ENCODE assay signal across 8 cellular contexts in genomic region chr4:75630932-75631320, GRCh38. TPM values are rescaled to one million over a fixed set of nuclear protein-coding genes. Genes with fewer than 3 reads are reported as not detected.
DNase-seq lines count a peak whose midpoint lies in the region; ATAC-seq and TF ChIP-seq lines count a peak whose summit lies in the region.

No MANE protein-coding gene starts in this region.

- no peaks in the 10 kb centered on the region for H3K9me3 ChIP-seq in A673 (ENCODE audit: low read depth, low read length, poor library complexity, severe bottlenecking)
- H3K9me3 ChIP-seq in MM.1S (replicated peaks; ENCODE audit: insufficient read depth, low read length) = no peaks in the 10 kb centered on the region

- intact Hi-C loops in A673 (cut with micrococcal nuclease; ENCODE audit: unreplicated experiment) = no loop called here

- no peaks in the 10 kb centered on the region for H3K4me1 ChIP-seq in A673 (ENCODE audit: insufficient read depth, low read length, poor library complexity, severe bottlenecking)
- H3K4me1 ChIP-seq in MM.1S (ENCODE audit: low read length) = peaks cover 11% of the 10 kb centered on the region

- H3K4me1 Mint-ChIP-seq in effector memory CD8-positive, alpha-beta T cell (ENCODE audit: low read depth in 2 of 2) = peaks cover 7 to 10% of the 10 kb centered on the region in 2 donors
- peaks cover 6 to 11% (median 8%) of the 10 kb centered on the region in 3 donors for H3K4me1 Mint-ChIP-seq in naive B cell

- POLR2A ChIA-PET in A673 (lab: Charles Lee; ENCODE audit: low non-redundant PET) = no interaction called here

- H3K9me3 Mint-ChIP-seq in effector memory CD8-positive, alpha-beta T cell = no peaks in the 10 kb centered on the region
- H3K9me3 Mint-ChIP-seq in naive B cell = no peaks in the 10 kb centered on the region

- ATAC-seq in effector memory CD8-positive, alpha-beta T cell (replicated peaks) = no peak
- ATAC-seq in naive B cell (ENCODE audit: low read depth in 2 of 2) = no peak

- no peaks in the 10 kb centered on the region for H4K20me1 ChIP-seq in MM.1S (ENCODE audit: insufficient read depth, low read length)

- peaks cover 11% of the 10 kb centered on the region for H3K36me3 Mint-ChIP-seq in effector memory CD8-positive, alpha-beta T cell (ENCODE audit: insufficient read depth)
- H3K36me3 Mint-ChIP-seq in naive B cell = no peaks in the 10 kb centered on the region

- no peaks in the 10 kb centered on the region for H3K9me2 ChIP-seq in MM.1S (replicated peaks; ENCODE audit: insufficient read depth, low read length)

- no peaks in the 10 kb centered on the region for H3K79me2 ChIP-seq in MM.1S (ENCODE audit: low read length)

- H3K4me2 ChIP-seq in MM.1S (ENCODE audit: low read depth, low read length) = peak overlapping the region; percentile 100

- H3K27me3 Mint-ChIP-seq in effector memory CD8-positive, alpha-beta T cell = no peaks in the 10 kb centered on the region
- no peaks in the 10 kb centered on the region for H3K27me3 Mint-ChIP-seq in naive B cell

- peak overlapping the region; percentile 95 for H2AFZ ChIP-seq in MM.1S (ENCODE audit: low read length)

- BruUV-seq in A673 (replicated peaks; lab: Mats Ljungman, UMichigan) = no TSS peak

- H3K9ac ChIP-seq in MM.1S (ENCODE audit: low read length) = peak overlapping the region; percentile 25; the same call in 1 of the 2 replicates

- H3K27me3 ChIP-seq in A673 (replicated peaks; ENCODE audit: insufficient read depth, low read depth, low read length, poor library complexity) (no peaks in the 10 kb centered on the region), MM.1S (replicated peaks; ENCODE audit: insufficient read depth, low read length) (no peaks in the 10 kb centered on the region; the same call in 1 of the 2 replicates)

- H3K36me3 ChIP-seq in A673 (ENCODE audit: insufficient read depth, low read length, poor library complexity, severe bottlenecking) (no peaks in the 10 kb centered on the region), MM.1S (replicated peaks; ENCODE audit: insufficient read depth, low read length) (no peaks in the 10 kb centered on the region)

- DNase-seq in A673 (ENCODE audit: low spot score) = no peak
- no peak for DNase-seq in MM.1S
- DNase-seq in effector memory CD8-positive, alpha-beta T cell = no peak
- no peak for DNase-seq in naive B cell
- DNase-seq in SW480 (ENCODE audit: low spot score) = no peak
- no peak for DNase-seq in DMS53 treated with DMSO at 0.1 percent for 48 hours (lab: John Stamatoyannopoulos, UW; ENCODE audit: unreplicated experiment)
- no peak for DNase-seq in NCI-H1417 treated with DMSO at 0.1 percent for 48 hours (lab: John Stamatoyannopoulos, UW)
- no peak for DNase-seq in NCI-H774 (lab: John Stamatoyannopoulos, UW)

- peaks cover 4% of the 10 kb centered on the region; the same call in 1 of the 2 replicates for H3F3A ChIP-seq in MM.1S (ENCODE audit: insufficient read depth, low read length)

- TF ChIP-seq CTCF in A673 (conservative IDR thresholded peaks at IDR 0.05; ENCODE audit: low read depth, low read length) = no peak
- TF ChIP-seq CTCF in MM.1S (IDR thresholded peaks at IDR 0.05; ENCODE audit: low read length) = no peak

- CTCF ChIA-PET in A673 (lab: Charles Lee) = no interaction called here

- H3K27ac ChIP-seq in A673 (ENCODE audit: low read depth, low read length, poor library complexity, severe bottlenecking) (no peak overlapping the region), MM.1S (ENCODE audit: low read length) (no peak overlapping the region)

- H3K4me3 Mint-ChIP-seq in effector memory CD8-positive, alpha-beta T cell = peak overlapping the region; percentile 92 to 95
- peak overlapping the region; percentile 85 to 96 (median 92) for H3K4me3 Mint-ChIP-seq in naive B cell

- H3K27ac Mint-ChIP-seq in effector memory CD8-positive, alpha-beta T cell = peak overlapping the region; percentile 72 to 88
- H3K27ac Mint-ChIP-seq in naive B cell = peak overlapping the region; percentile 8 to 96 (median 80)

- H3K4me3 ChIP-seq in A673 (ENCODE audit: low read depth, low read length, poor library complexity, severe bottlenecking) = peak overlapping the region; percentile 53
- peak overlapping the region; percentile 73 for H3K4me3 ChIP-seq in MM.1S (ENCODE audit: low read length)

RNA-seq across cellular contexts. Expression of gene CDKL2, which starts 0.6 kb away (rescaled TPM):
- 1.5 and 1.6 TPM in 2 replicates for total RNA-seq in A673 (2021)
- not detected for polyA plus RNA-seq in naive B cell (ENCODE audit: low read depth in 6 of 6)

RNA-seq across cellular contexts. Expression of gene G3BP2, which starts 42.3 kb away (rescaled TPM):
- total RNA-seq in A673 (2021) = 104 and 124 TPM in 2 replicates
- polyA plus RNA-seq in naive B cell (ENCODE audit: low read depth in 6 of 6) = 100 to 1,000 TPM in 1 of 6 donors, 10 to 100 TPM in 5; 73.9 to 103 (median 80.5) TPM
